ENCODE assay signal across 3 cellular contexts in genomic region chr6:164152611-164153010, GRCh38.
TF ChIP-seq lines count a peak whose summit lies in the region.

No MANE protein-coding gene starts in this region.

TF ChIP-seq in GM23338, 12 proteins besides CTCF, POLR2A, EP300 and RAD21 (continues in another document):
- TF ChIP-seq ETS1 (IDR thresholded peaks at IDR 0.05) = no peak
- TF ChIP-seq ZNF462 (CRISPR knock-in tag; IDR thresholded peaks at IDR 0.05) = no peak
- no peak for TF ChIP-seq EZH2 (IDR thresholded peaks at IDR 0.05; ENCODE audit: low read depth, unreplicated experiment)
- no peak for TF ChIP-seq NANOG (IDR thresholded peaks at IDR 0.05; ENCODE audit: borderline replicate concordance)
- TF ChIP-seq JUNB (IDR thresholded peaks at IDR 0.05; ENCODE audit: unreplicated experiment) = no peak

TF ChIP-seq in H1, 55 proteins besides CTCF, POLR2A, EP300 and RAD21:
- TF ChIP-seq BACH1 (IDR thresholded peaks at IDR 0.05; ENCODE audit: low read length) (no peak), CHD7 (IDR thresholded peaks at IDR 0.05; ENCODE audit: insufficient replicate concordance, low read length) (no peak), JUND (IDR thresholded peaks at IDR 0.05; ENCODE audit: low read length) (no peak), RXRA (IDR thresholded peaks at IDR 0.05; ENCODE audit: insufficient read depth, low read depth, low read length) (no peak), KDM4A (IDR thresholded peaks at IDR 0.05; ENCODE audit: low read depth, low read length, severe bottlenecking) (no peak), RFX5 (IDR thresholded peaks at IDR 0.05; ENCODE audit: borderline replicate concordance, low read depth, low read length) (no peak)

TF ChIP-seq in HEK293T, 16 proteins besides CTCF, POLR2A, EP300 and RAD21:
- TF ChIP-seq L3MBTL2 (conservative IDR thresholded peaks at IDR 0.05) (no peak), BHLHE40 (IDR thresholded peaks at IDR 0.05; ENCODE audit: borderline replicate concordance) (no peak), TARDBP (IDR thresholded peaks at IDR 0.05) (no peak), SUZ12 (IDR thresholded peaks at IDR 0.05) (no peak), NFRKB (IDR thresholded peaks at IDR 0.05) (no peak), CTBP1 (IDR thresholded peaks at IDR 0.05; ENCODE audit: borderline replicate concordance) (no peak), FOXK2 (IDR thresholded peaks at IDR 0.05) (no peak), ARNT (IDR thresholded peaks at IDR 0.05) (no peak), HDGF (IDR thresholded peaks at IDR 0.05; ENCODE audit: borderline replicate concordance) (no peak), ZNF384 (IDR thresholded peaks at IDR 0.05) (no peak), SP1 (IDR thresholded peaks at IDR 0.05) (no peak), ELF4 (IDR thresholded peaks at IDR 0.05) (no peak), FOXA1 (IDR thresholded peaks at IDR 0.05) (no peak), LEF1 (IDR thresholded peaks at IDR 0.05; ENCODE audit: borderline replicate concordance) (no peak), PKNOX1 (IDR thresholded peaks at IDR 0.05) (no peak), FOXM1 (IDR thresholded peaks at IDR 0.05; ENCODE audit: borderline replicate concordance) (no peak)
